Comparison of ENCODE assay signal across 30 cellular contexts in the genomic region with DNA sequence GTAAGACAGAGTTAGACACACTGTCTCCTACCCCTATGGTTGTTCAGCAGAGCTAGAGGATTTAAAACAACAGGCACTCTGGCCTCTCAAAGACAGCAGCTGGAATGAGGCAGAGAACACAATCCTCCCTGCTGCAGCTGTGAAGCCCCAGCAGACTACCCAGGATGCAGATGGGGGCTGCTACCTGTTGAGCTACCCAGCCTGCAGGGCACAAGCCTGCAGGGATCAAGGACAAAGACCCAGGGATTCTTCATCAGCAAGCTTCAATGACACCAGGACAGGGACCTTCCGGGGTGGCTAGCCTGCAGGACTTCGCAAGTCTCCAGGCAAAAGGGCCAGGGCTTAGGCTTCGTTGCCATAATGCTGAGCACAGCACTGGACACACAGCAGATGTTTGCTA.
"Had no signal": no experiment of that assay in that cellular context is flagged by ENCODE, and none has a peak within 500 bp of the region (broad histone marks: within the 10 kb centered on the region; RNA-seq: fewer than 3 reads in every experiment).

No MANE protein-coding gene starts in this region.

- H3K4me3 ChIP-seq: ascending aorta, breast epithelium, K562, PC-9 had no signal

- H3K27me3 ChIP-seq: ascending aorta, breast epithelium had no signal

- H3K36me3 ChIP-seq: ascending aorta, breast epithelium, WERI-Rb-1 had no signal

- H3K9me3 ChIP-seq: ascending aorta, breast epithelium had no signal

- H3K27ac ChIP-seq: ascending aorta, breast epithelium, PC-9, RWPE1, WERI-Rb-1 had no signal

- H3K4me1 ChIP-seq: breast epithelium had no signal

- DNase-seq: activated CD4-positive, alpha-beta T cell treated with anti-CD3 and anti-CD28 coated beads, Interleukin-2, amount 10 ng/mL, durations not matched to agents 24 days and 14 days; activated CD4-positive, alpha-beta T cell treated with anti-CD3 and anti-CD28 coated beads, Interleukin-2, amount 50 U/mL, for 4 hours; activated CD8-positive, alpha-beta T cell treated with anti-CD3 and anti-CD28 coated beads for 36 hours; activated effector memory CD4-positive, alpha-beta T cell treated with anti-CD3 and anti-CD28 coated beads, Interleukin-2, amount 50 U/mL, for 16 hours; activated naive CD4-positive, alpha-beta T cell; activated naive CD4-positive, alpha-beta T cell treated with anti-CD3 and anti-CD28 coated beads, Interleukin-2, amount 50 U/mL, for 16 hours; activated naive CD8-positive, alpha-beta T cell treated with anti-CD3 and anti-CD28 coated beads, Interleukin-2, amount 10 ng/mL, durations not matched to agents 7 days and 5 days; activated T-cell treated with anti-CD3 and anti-CD28 coated beads, Interleukin-2, amount 50 U/mL, for 1 hour; activated T-cell treated with anti-CD3 and anti-CD28 coated beads, Interleukin-2, amount 50 U/mL, for 72 hours; amygdala; caudate nucleus; cerebellar nuclear complex; NCI-H1092 treated with DMSO at 0.1 percent for 48 hours; NCI-H1436; NCI-H1694; NCI-H1930; NCI-H2081 treated with DMSO at 0.1 percent for 48 hours; NCI-H226; NCI-H446 treated with DMSO at 0.1 percent for 48 hours; NCI-H526; NCI-H748 treated with DMSO at 0.1 percent for 48 hours; NK-92 treated with Interleukin-12 subunit alpha and Interleukin-12 subunit beta, amount 100 ng/mL, for 24 hours; PC-9; SIG-M5; T1000; WERI-Rb-1 had no signal
